Comparison of ENCODE assay signal across 2 cellular contexts in the genomic region with DNA sequence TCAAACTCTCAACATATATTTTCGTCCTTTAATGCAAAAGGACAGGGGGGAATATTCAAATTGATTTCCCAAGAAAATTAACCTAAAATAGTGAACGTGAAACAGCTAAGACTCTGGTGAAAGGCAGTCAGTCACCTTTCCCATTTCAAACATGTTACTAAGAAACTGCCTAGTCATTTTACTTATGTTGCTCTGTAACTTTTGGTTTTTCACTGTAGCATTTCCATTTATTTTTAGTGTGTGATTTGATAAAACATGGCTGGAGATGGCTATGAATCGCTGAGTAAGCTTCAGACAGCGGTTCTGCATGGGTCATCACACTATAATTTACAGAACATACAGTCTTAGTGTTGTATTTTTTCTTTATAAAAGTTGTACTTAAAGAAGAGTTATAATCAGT.
TF ChIP-seq lines count a peak whose summit lies in the region.

No MANE protein-coding gene starts in this region.

TF ChIP-seq in HepG2, 621 proteins besides CTCF, POLR2A, EP300 and RAD21:
- TF ChIP-seq SMAD1 (CRISPR knock-in tag; IDR thresholded peaks at IDR 0.05; ENCODE audit: borderline replicate concordance, low read depth) (no peak), ZNF607 (CRISPR knock-in tag; IDR thresholded peaks at IDR 0.05; ENCODE audit: borderline replicate concordance) (no peak), MAFF (IDR thresholded peaks at IDR 0.05; ENCODE audit: low read depth, low read length) (0 out of 2 replicates have a peak, but pooled peaks have one; percentile 19), CBX1 (IDR thresholded peaks at IDR 0.05; ENCODE audit: low read depth) (no peak), RBFOX2 (IDR thresholded peaks at IDR 0.05; ENCODE audit: low read depth, low read length) (no peak), ZNF850 (CRISPR knock-in tag; conservative IDR thresholded peaks at IDR 0.05) (no peak), MAFK (conservative IDR thresholded peaks at IDR 0.05 in 1 of 2, IDR thresholded peaks at IDR 0.05 in 1 of 2; ENCODE audit: low read length in 2 of 2) (peak; percentile 12 to 38; a peak in 1 of 4 replicates)
- TF ChIP-seq, protein P1, sequence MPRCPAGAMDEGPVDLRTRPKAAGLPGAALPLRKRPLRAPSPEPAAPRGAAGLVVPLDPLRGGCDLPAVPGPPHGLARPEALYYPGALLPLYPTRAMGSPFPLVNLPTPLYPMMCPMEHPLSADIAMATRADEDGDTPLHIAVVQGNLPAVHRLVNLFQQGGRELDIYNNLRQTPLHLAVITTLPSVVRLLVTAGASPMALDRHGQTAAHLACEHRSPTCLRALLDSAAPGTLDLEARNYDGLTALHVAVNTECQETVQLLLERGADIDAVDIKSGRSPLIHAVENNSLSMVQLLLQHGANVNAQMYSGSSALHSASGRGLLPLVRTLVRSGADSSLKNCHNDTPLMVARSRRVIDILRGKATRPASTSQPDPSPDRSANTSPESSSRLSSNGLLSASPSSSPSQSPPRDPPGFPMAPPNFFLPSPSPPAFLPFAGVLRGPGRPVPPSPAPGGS (CRISPR knock-in tag; IDR thresholded peaks at IDR 0.05), result no peak

TF ChIP-seq in K562, 482 proteins besides CTCF, POLR2A, EP300 and RAD21:
- TF ChIP-seq ESRRB (CRISPR knock-in tag; IDR thresholded peaks at IDR 0.05; ENCODE audit: borderline replicate concordance), result no peak
- no peak for TF ChIP-seq SNRNP70 (optimal IDR thresholded peaks at IDR 0.05; ENCODE audit: low read depth, low read length)
- TF ChIP-seq TOE1 (IDR thresholded peaks at IDR 0.05; ENCODE audit: borderline replicate concordance), result no peak
- TF ChIP-seq TOE1 (CRISPR knock-in tag; IDR thresholded peaks at IDR 0.05; ENCODE audit: borderline replicate concordance, low read depth), result no peak
- TF ChIP-seq, protein P2, sequence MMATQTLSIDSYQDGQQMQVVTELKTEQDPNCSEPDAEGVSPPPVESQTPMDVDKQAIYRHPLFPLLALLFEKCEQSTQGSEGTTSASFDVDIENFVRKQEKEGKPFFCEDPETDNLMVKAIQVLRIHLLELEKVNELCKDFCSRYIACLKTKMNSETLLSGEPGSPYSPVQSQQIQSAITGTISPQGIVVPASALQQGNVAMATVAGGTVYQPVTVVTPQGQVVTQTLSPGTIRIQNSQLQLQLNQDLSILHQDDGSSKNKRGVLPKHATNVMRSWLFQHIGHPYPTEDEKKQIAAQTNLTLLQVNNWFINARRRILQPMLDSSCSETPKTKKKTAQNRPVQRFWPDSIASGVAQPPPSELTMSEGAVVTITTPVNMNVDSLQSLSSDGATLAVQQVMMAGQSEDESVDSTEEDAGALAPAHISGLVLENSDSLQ (IDR thresholded peaks at IDR 0.05), result peak; percentile 43; the same call in 1 of the 2 replicates
- TF ChIP-seq ILK (tag; IDR thresholded peaks at IDR 0.05; ENCODE audit: borderline replicate concordance, low read depth), result no peak
- no peak for TF ChIP-seq EGR1 (conservative IDR thresholded peaks at IDR 0.05)
- TF ChIP-seq CAMTA2 (CRISPR knock-in tag; conservative IDR thresholded peaks at IDR 0.05), result no peak
- peak; percentile 84 for TF ChIP-seq NFE2 (IDR thresholded peaks at IDR 0.05; ENCODE audit: low read depth)
- TF ChIP-seq CREBBP (IDR thresholded peaks at IDR 0.05; ENCODE audit: low read depth, low read length), result no peak
- TF ChIP-seq ZNF316 (IDR thresholded peaks at IDR 0.05), result peak; percentile 94
- no peak for TF ChIP-seq ZNF224 (CRISPR knock-in tag; IDR thresholded peaks at IDR 0.05)
- TF ChIP-seq, protein P3, sequence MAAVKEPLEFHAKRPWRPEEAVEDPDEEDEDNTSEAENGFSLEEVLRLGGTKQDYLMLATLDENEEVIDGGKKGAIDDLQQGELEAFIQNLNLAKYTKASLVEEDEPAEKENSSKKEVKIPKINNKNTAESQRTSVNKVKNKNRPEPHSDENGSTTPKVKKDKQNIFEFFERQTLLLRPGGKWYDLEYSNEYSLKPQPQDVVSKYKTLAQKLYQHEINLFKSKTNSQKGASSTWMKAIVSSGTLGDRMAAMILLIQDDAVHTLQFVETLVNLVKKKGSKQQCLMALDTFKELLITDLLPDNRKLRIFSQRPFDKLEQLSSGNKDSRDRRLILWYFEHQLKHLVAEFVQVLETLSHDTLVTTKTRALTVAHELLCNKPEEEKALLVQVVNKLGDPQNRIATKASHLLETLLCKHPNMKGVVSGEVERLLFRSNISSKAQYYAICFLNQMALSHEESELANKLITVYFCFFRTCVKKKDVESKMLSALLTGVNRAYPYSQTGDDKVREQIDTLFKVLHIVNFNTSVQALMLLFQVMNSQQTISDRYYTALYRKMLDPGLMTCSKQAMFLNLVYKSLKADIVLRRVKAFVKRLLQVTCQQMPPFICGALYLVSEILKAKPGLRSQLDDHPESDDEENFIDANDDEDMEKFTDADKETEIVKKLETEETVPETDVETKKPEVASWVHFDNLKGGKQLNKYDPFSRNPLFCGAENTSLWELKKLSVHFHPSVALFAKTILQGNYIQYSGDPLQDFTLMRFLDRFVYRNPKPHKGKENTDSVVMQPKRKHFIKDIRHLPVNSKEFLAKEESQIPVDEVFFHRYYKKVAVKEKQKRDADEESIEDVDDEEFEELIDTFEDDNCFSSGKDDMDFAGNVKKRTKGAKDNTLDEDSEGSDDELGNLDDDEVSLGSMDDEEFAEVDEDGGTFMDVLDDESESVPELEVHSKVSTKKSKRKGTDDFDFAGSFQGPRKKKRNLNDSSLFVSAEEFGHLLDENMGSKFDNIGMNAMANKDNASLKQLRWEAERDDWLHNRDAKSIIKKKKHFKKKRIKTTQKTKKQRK (IDR thresholded peaks at IDR 0.05; ENCODE audit: borderline replicate concordance, low read depth, low read length), result no peak
- TF ChIP-seq SMARCA4 (IDR thresholded peaks at IDR 0.05), result 0 out of 2 replicates have a peak, but pooled peaks have one; percentile 24
- TF ChIP-seq, protein P4, sequence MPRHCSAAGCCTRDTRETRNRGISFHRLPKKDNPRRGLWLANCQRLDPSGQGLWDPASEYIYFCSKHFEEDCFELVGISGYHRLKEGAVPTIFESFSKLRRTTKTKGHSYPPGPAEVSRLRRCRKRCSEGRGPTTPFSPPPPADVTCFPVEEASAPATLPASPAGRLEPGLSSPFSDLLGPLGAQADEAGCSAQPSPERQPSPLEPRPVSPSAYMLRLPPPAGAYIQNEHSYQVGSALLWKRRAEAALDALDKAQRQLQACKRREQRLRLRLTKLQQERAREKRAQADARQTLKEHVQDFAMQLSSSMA (CRISPR knock-in tag; IDR thresholded peaks at IDR 0.05), result no peak
- no peak for TF ChIP-seq KAT7 (CRISPR knock-in tag; IDR thresholded peaks at IDR 0.05; ENCODE audit: borderline replicate concordance)
- TF ChIP-seq, protein P5, sequence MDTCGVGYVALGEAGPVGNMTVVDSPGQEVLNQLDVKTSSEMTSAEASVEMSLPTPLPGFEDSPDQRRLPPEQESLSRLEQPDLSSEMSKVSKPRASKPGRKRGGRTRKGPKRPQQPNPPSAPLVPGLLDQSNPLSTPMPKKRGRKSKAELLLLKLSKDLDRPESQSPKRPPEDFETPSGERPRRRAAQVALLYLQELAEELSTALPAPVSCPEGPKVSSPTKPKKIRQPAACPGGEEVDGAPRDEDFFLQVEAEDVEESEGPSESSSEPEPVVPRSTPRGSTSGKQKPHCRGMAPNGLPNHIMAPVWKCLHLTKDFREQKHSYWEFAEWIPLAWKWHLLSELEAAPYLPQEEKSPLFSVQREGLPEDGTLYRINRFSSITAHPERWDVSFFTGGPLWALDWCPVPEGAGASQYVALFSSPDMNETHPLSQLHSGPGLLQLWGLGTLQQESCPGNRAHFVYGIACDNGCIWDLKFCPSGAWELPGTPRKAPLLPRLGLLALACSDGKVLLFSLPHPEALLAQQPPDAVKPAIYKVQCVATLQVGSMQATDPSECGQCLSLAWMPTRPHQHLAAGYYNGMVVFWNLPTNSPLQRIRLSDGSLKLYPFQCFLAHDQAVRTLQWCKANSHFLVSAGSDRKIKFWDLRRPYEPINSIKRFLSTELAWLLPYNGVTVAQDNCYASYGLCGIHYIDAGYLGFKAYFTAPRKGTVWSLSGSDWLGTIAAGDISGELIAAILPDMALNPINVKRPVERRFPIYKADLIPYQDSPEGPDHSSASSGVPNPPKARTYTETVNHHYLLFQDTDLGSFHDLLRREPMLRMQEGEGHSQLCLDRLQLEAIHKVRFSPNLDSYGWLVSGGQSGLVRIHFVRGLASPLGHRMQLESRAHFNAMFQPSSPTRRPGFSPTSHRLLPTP (IDR thresholded peaks at IDR 0.05; ENCODE audit: borderline replicate concordance, extremely low read depth, insufficient read length), result no peak
- TF ChIP-seq, protein P6, sequence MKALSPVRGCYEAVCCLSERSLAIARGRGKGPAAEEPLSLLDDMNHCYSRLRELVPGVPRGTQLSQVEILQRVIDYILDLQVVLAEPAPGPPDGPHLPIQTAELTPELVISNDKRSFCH (CRISPR knock-in tag; IDR thresholded peaks at IDR 0.05), result no peak
- TF ChIP-seq, protein P6 (tag; IDR thresholded peaks at IDR 0.05), result no peak
- TF ChIP-seq NFE2L1 (tag; IDR thresholded peaks at IDR 0.05; ENCODE audit: borderline replicate concordance, low read depth), result peak; percentile 9; the same call in 1 of the 2 replicates
- TF ChIP-seq SMARCA5 (IDR thresholded peaks at IDR 0.05), result no peak
- TF ChIP-seq MAFG (tag; conservative IDR thresholded peaks at IDR 0.05), result peak; percentile 84
- TF ChIP-seq, protein P7, sequence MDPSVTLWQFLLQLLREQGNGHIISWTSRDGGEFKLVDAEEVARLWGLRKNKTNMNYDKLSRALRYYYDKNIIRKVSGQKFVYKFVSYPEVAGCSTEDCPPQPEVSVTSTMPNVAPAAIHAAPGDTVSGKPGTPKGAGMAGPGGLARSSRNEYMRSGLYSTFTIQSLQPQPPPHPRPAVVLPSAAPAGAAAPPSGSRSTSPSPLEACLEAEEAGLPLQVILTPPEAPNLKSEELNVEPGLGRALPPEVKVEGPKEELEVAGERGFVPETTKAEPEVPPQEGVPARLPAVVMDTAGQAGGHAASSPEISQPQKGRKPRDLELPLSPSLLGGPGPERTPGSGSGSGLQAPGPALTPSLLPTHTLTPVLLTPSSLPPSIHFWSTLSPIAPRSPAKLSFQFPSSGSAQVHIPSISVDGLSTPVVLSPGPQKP (CRISPR knock-in tag; IDR thresholded peaks at IDR 0.05), result no peak
- TF ChIP-seq HOXB6 (CRISPR knock-in tag; IDR thresholded peaks at IDR 0.05; ENCODE audit: borderline replicate concordance), result no peak
- TF ChIP-seq C11orf30 (IDR thresholded peaks at IDR 0.05; ENCODE audit: low read depth), result peak; percentile 88
- no peak for TF ChIP-seq ZNF282 (CRISPR knock-in tag; IDR thresholded peaks at IDR 0.05)
- TF ChIP-seq, protein P8, sequence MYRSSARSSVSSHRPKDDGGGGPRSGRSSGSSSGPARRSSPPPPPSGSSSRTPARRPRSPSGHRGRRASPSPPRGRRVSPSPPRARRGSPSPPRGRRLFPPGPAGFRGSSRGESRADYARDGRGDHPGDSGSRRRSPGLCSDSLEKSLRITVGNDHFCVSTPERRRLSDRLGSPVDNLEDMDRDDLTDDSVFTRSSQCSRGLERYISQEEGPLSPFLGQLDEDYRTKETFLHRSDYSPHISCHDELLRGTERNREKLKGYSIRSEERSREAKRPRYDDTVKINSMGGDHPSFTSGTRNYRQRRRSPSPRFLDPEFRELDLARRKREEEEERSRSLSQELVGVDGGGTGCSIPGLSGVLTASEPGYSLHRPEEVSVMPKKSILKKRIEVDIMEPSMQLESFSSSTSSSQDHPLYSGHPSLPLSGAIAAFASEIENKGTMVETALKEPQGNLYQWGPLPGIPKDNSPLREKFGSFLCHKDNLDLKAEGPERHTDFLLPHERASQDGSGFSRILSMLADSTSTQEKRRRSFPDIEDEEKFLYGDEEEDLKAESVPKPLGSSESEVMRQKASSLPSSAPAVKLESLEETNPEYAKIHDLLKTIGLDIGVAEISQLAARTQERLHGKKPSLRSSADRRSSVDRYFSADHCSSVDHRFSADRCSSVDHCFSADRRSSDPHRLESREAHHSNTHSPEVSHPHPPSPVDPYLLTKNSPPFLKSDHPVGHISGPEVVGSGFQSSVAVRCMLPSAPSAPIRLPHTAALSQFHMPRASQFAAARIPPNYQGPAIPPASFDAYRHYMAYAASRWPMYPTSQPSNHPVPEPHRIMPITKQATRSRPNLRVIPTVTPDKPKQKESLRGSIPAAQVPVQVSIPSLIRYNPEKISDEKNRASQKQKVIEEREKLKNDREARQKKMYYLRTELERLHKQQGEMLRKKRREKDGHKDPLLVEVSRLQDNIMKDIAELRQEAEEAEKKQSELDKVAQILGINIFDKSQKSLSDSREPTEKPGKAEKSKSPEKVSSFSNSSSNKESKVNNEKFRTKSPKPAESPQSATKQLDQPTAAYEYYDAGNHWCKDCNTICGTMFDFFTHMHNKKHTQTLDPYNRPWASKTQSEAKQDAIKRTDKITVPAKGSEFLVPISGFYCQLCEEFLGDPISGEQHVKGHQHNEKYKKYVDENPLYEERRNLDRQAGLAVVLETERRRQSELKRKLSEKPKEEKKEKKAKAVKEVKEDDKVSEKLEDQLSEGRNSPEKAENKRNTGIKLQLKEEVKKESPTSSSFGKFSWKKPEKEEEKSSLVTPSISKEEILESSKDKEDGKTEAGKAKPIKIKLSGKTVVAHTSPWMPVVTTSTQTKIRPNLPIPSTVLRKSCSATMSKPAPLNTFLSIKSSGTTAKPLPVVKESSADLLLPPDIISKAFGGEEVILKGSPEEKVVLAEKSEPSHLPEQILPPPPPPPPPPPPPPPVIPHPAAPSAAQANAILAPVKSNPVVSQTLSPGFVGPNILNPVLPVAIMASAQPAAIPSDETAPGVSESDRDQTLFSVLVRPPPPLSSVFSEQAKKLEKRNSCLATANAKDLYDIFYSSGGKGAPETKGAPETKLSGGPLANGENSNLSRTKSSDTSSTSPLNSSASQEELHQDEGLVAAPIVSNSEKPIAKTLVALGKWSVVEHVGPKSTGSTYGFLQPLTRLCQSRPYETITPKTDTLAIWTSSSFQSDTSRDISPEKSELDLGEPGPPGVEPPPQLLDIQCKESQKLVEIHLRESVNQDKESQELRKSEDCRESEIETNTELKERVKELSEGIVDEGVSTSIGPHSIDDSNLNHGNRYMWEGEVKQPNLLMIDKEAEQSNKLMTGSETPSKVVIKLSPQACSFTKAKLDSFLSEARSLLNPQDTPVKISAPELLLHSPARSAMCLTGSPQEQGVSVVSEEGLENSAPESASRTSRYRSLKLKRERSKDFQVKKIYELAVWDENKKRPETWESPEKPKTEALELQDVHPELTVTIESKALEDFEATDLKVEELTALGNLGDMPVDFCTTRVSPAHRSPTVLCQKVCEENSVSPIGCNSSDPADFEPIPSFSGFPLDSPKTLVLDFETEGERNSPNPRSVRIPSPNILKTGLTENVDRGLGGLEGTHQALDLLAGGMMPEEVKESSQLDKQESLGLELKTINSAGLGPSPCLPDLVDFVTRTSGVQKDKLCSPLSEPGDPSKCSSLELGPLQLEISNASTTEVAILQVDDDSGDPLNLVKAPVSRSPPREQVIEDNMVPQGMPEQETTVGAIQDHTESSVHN (IDR thresholded peaks at IDR 0.05; ENCODE audit: borderline replicate concordance in 1 of 2, low read depth in 1 of 2), result no peak
- TF ChIP-seq ASH1L (IDR thresholded peaks at IDR 0.05; ENCODE audit: borderline replicate concordance, low read depth, partially characterized antibody), result no peak
- TF ChIP-seq YY1 (IDR thresholded peaks at IDR 0.05; ENCODE audit: borderline replicate concordance in 1 of 3, control insufficient read depth in 1 of 3, extremely low read depth in 1 of 3, insufficient read depth in 3 of 3, insufficient read length in 1 of 3, insufficient replicate concordance in 2 of 3, low read depth in 1 of 3, low read length in 2 of 3), result peak in 1 of 3 experiments; percentile 24
- no peak for TF ChIP-seq PHF8 (IDR thresholded peaks at IDR 0.05; ENCODE audit: borderline replicate concordance, low read length)
- TF ChIP-seq MAFF (IDR thresholded peaks at IDR 0.05; ENCODE audit: low read length), result peak; percentile 52; the same call in 1 of the 2 replicates
- TF ChIP-seq MAFK (IDR thresholded peaks at IDR 0.05; ENCODE audit: low read length), result peak; percentile 56; the same call in 1 of the 2 replicates
- TF ChIP-seq GTF2E2 (tag; IDR thresholded peaks at IDR 0.05), result no peak
